In the genomic region with DNA sequence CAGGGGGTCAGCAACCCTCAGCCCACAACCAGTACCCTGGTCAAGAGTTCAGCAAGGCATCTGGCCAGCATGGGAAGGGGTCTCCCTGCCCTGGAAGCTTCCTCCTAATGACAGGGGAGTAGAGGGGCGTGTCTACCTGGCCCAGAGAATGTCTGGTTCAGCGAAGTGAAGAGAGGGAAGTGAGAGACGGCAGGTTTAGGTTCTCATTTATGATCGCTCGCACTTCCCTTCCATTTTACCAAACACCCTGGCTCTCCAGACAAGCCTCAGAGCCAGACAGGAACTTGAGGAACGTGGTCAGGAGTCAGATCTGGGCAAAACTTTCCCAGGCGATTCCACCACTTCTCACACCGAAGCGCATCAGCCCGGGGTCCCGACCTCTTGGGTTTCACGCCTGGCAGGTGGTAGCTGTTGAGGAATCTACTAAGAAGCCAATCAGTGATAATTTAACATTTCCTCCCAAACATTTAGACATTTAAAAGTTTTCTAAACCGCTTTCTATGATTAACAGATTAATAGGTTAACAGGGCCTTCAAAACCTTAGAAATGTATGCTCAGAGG, we compare ENCODE assay signal across 12 cellular contexts. TPM values are rescaled to one million over a fixed set of nuclear protein-coding genes. Genes with fewer than 3 reads are reported as not detected.
DNase-seq lines count a peak whose midpoint lies in the region; ATAC-seq and TF ChIP-seq lines count a peak whose summit lies in the region.
"Had no signal": no experiment of that assay in that cellular context is flagged by ENCODE, and none has a peak within 500 bp of the region (broad histone marks: within the 10 kb centered on the region; RNA-seq: fewer than 3 reads in every experiment).

No MANE protein-coding gene starts in this region.

- peaks cover 30% of the 10 kb centered on the region for H3K36me3 Mint-ChIP-seq in HFFc6 (ENCODE audit: low read depth)
- peaks cover 10% of the 10 kb centered on the region for H3K36me3 Mint-ChIP-seq in activated naive CD8-positive, alpha-beta T cell treated with anti-CD3 and anti-CD28 coated beads, Interleukin-2, amount 10 ng/mL, durations not matched to agents 7 days and 5 days

- peak overlapping the region in 1 of 2 experiments; percentile 62 for H3K23ac ChIP-seq in mesenchymal stem cell (ENCODE audit: low read length in 2 of 2)

- no peak overlapping the region for H4K8ac ChIP-seq in mesenchymal stem cell (ENCODE audit: low read length)

- H3K14ac ChIP-seq in mesenchymal stem cell (ENCODE audit: low read length in 2 of 2): peak overlapping the region in 1 of 2 experiments; percentile 21

- WGBS in mesenchymal stem cell: 95% methylated on average over 7 of the region's 13 CpGs

- H3K27ac ChIP-seq in mesenchymal stem cell (ENCODE audit: low read length, poor library complexity, severe bottlenecking) (peak overlapping the region; percentile 5), stomach smooth muscle (ENCODE audit: low read length) (peak overlapping the region; percentile 88)
- H3K27ac ChIP-seq: HL-60 had no signal

- DNase-seq in HFFc6 (no peak), mesenchymal stem cell (no peak), GM10266 (ENCODE audit: extremely low spot score) (no peak), mucosa of gallbladder (ENCODE audit: low spot score) (no peak)
- DNase-seq in activated naive CD8-positive, alpha-beta T cell treated with anti-CD3 and anti-CD28 coated beads, Interleukin-2, amount 10 ng/mL, durations not matched to agents 7 days and 5 days: no peak
- DNase-seq: Caco-2, dorsolateral prefrontal cortex, MM.1S had no signal

- H3K9ac ChIP-seq in mesenchymal stem cell (ENCODE audit: low read length): peak overlapping the region; percentile 33
- peak overlapping the region; percentile 27 to 47 for H3K9ac ChIP-seq in stomach smooth muscle (ENCODE audit: low read length in 2 of 2)

- no peak overlapping the region for H4K91ac ChIP-seq in mesenchymal stem cell (ENCODE audit: low read length)

- peak overlapping the region; percentile 12 for H3K4me2 ChIP-seq in mesenchymal stem cell (ENCODE audit: low read length, poor library complexity, severe bottlenecking)

- 0 out of 2 replicates have a peak overlapping the region, but pooled peaks have one; percentile 9 for H3K4me3 Mint-ChIP-seq in HFFc6
- peak overlapping the region; percentile 6 for H3K4me3 Mint-ChIP-seq in activated naive CD8-positive, alpha-beta T cell treated with anti-CD3 and anti-CD28 coated beads, Interleukin-2, amount 10 ng/mL, durations not matched to agents 7 days and 5 days
- H3K4me3 Mint-ChIP-seq: T-helper 2 cell treated with Interferon-gamma antibody and Interleukin-4, amounts not matched to agents 5 μg/mL and 100 μg/mL, for 36 hours had no signal

- H3K9me3 Mint-ChIP-seq in HFFc6: no peaks in the 10 kb centered on the region
- no peaks in the 10 kb centered on the region for H3K9me3 Mint-ChIP-seq in activated naive CD8-positive, alpha-beta T cell treated with anti-CD3 and anti-CD28 coated beads, Interleukin-2, amount 10 ng/mL, durations not matched to agents 7 days and 5 days
- H3K9me3 Mint-ChIP-seq: T-helper 2 cell treated with Interferon-gamma antibody and Interleukin-4, amounts not matched to agents 5 μg/mL and 100 μg/mL, for 36 hours had no signal

- H3K18ac ChIP-seq in mesenchymal stem cell (ENCODE audit: low read depth in 1 of 2, low read length in 2 of 2): no peak overlapping the region

- H2AK5ac ChIP-seq in mesenchymal stem cell (ENCODE audit: low read length, severe bottlenecking): no peak overlapping the region

- TF ChIP-seq CTCF in HFFc6 (IDR thresholded peaks at IDR 0.05): no peak
- no peak for TF ChIP-seq CTCF in GM10266 (IDR thresholded peaks at IDR 0.05; ENCODE audit: control insufficient read depth, insufficient read depth, low read depth, missing control alignments)

- H2AFZ ChIP-seq in mesenchymal stem cell (ENCODE audit: low read depth, low read length): no peak overlapping the region

- H2BK15ac ChIP-seq in mesenchymal stem cell (ENCODE audit: low read depth, poor library complexity, severe bottlenecking): no peak overlapping the region

- no peak for ATAC-seq in activated naive CD8-positive, alpha-beta T cell treated with anti-CD3 and anti-CD28 coated beads, Interleukin-2, amount 10 ng/mL, durations not matched to agents 7 days and 5 days (ENCODE audit: low read depth)
- ATAC-seq in HG03469 (IDR thresholded peaks at IDR 0.05; ENCODE audit: unreplicated experiment): no peak

- POLR2A ChIA-PET in activated naive CD8-positive, alpha-beta T cell treated with anti-CD3 and anti-CD28 coated beads, Interleukin-2, amount 10 ng/mL, durations not matched to agents 7 days and 5 days (lab: Charles Lee): interaction anchor here (1.1 to 1.6 kb wide), 3 partner anchors 13 to 22 kb away, joined by 3 to 4 read pairs (median 3); partner anchors contain the start of gene ACTN1

- H3K27me3 ChIP-seq in mesenchymal stem cell (ENCODE audit: control insufficient read depth in 1 of 2, insufficient read depth in 1 of 2, low read length in 2 of 2) (no peaks in the 10 kb centered on the region), stomach smooth muscle (ENCODE audit: control insufficient read depth in 1 of 2, insufficient read depth in 2 of 2, low read length in 2 of 2) (no peaks in the 10 kb centered on the region)

- peaks cover 14% of the 10 kb centered on the region for H3K27me3 Mint-ChIP-seq in HFFc6 (ENCODE audit: insufficient read depth)
- no peaks in the 10 kb centered on the region for H3K27me3 Mint-ChIP-seq in activated naive CD8-positive, alpha-beta T cell treated with anti-CD3 and anti-CD28 coated beads, Interleukin-2, amount 10 ng/mL, durations not matched to agents 7 days and 5 days

- H2BK5ac ChIP-seq in mesenchymal stem cell (ENCODE audit: low read depth, low read length, poor library complexity, severe bottlenecking): no peak overlapping the region

- peaks cover 100% of the 10 kb centered on the region for H3K4me1 Mint-ChIP-seq in HFFc6 (ENCODE audit: low read depth)
- H3K4me1 Mint-ChIP-seq in activated naive CD8-positive, alpha-beta T cell treated with anti-CD3 and anti-CD28 coated beads, Interleukin-2, amount 10 ng/mL, durations not matched to agents 7 days and 5 days: peaks cover 62% of the 10 kb centered on the region

- H3K79me1 ChIP-seq in mesenchymal stem cell (replicated peaks; ENCODE audit: low read length, poor library complexity, severe bottlenecking): no peaks in the 10 kb centered on the region

- H3K9me3 ChIP-seq in mesenchymal stem cell (ENCODE audit: control insufficient read depth, low read length) (no peaks in the 10 kb centered on the region), stomach smooth muscle (ENCODE audit: control insufficient read depth in 2 of 2, low read length in 2 of 2) (no peaks in the 10 kb centered on the region)
- H3K9me3 ChIP-seq: Caco-2 had no signal

- no peak overlapping the region for H2BK120ac ChIP-seq in mesenchymal stem cell (ENCODE audit: low read depth, low read length)

- H3K27ac Mint-ChIP-seq in HFFc6: peak overlapping the region; percentile 72
- H3K27ac Mint-ChIP-seq in activated naive CD8-positive, alpha-beta T cell treated with anti-CD3 and anti-CD28 coated beads, Interleukin-2, amount 10 ng/mL, durations not matched to agents 7 days and 5 days: peak overlapping the region; percentile 41
- H3K27ac Mint-ChIP-seq: T-helper 2 cell treated with Interferon-gamma antibody and Interleukin-4, amounts not matched to agents 5 μg/mL and 100 μg/mL, for 36 hours had no signal

- H3K4me3 ChIP-seq in mesenchymal stem cell (ENCODE audit: insufficient read depth in 1 of 2, low read depth in 1 of 2, low read length in 2 of 2) (no peak overlapping the region), stomach smooth muscle (ENCODE audit: low read length in 2 of 2) (peak overlapping the region; percentile 35 to 38)
- H3K4me3 ChIP-seq: dorsolateral prefrontal cortex had no signal

- no peak overlapping the region for H2BK12ac ChIP-seq in mesenchymal stem cell (ENCODE audit: low read length in 2 of 2)

- no peak overlapping the region for H3K4ac ChIP-seq in mesenchymal stem cell (ENCODE audit: low read depth in 1 of 2, low read length in 2 of 2)

- H3K4me1 ChIP-seq in mesenchymal stem cell (ENCODE audit: control insufficient read depth, insufficient read depth, low read depth, low read length): peaks cover 55% of the 10 kb centered on the region
- peaks cover 87% of the 10 kb centered on the region for H3K4me1 ChIP-seq in stomach smooth muscle (ENCODE audit: control insufficient read depth, insufficient read depth, low read length)

- H3K36me3 ChIP-seq in mesenchymal stem cell (ENCODE audit: control insufficient read depth in 1 of 2, insufficient read depth in 2 of 2, low read depth in 1 of 2, low read length in 2 of 2): peaks cover 15 to 28% of the 10 kb centered on the region in 2 experiments
- peaks cover 4 to 12% of the 10 kb centered on the region in 2 donors for H3K36me3 ChIP-seq in stomach smooth muscle (ENCODE audit: control insufficient read depth in 2 of 2, insufficient read depth in 2 of 2, low read length in 2 of 2)

RNA-seq across cellular contexts. Expression of gene ACTN1, which starts 21.3 kb away (rescaled TPM):
- 100 to 1,000 TPM; 749 to 847 (median 825) TPM for total RNA-seq in HFFc6 (2021; fragmentation: NEBNext Ultra II Directional; extraction: Animal tissue kit (Norgen Biotek cat#: 25700))
- 10 to 100 TPM; 63.8 to 71.5 TPM for total RNA-seq in activated naive CD8-positive, alpha-beta T cell treated with anti-CD3 and anti-CD28 coated beads, Interleukin-2, amount 10 ng/mL, durations not matched to agents 7 days and 5 days
- polyA plus RNA-seq in mesenchymal stem cell (2013, experiment 1 of 2): 359 TPM
- polyA plus RNA-seq in mesenchymal stem cell (2013, experiment 2 of 2): 344 TPM
- 460 TPM for total RNA-seq in mucosa of gallbladder

Comparison
In these comparisons a context has a peak if more than half of its experiments do, and no peak if none do; other contexts are left out.
1. H3K4me3 ChIP-seq: peak in stomach smooth muscle (2 of 2); none in mesenchymal stem cell (0 of 2).